Comparison of ENCODE assay signal across 8 cellular contexts in the genomic region with DNA sequence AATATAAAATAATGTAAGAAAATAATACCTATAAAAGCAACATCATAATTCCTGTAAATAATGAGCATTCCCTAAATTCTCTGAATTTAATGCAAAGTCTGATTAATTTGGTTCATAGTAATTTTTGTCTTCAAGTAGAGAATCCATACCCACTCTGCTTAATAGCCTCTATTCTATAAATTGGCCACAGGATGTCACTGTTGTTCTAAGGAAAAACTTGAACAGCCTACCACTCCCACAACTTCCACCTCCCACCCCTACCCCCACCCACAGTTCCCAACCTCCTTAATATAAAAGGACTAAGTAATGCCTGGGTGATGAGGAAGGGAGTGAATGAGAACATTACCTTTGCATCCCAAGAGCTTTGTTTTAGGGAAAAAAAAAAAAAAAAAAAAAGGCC. TPM values are rescaled to one million over a fixed set of nuclear protein-coding genes. Genes with fewer than 3 reads are reported as not detected.
DNase-seq lines count a peak whose midpoint lies in the region; ATAC-seq, FAIRE-seq and TF ChIP-seq lines count a peak whose summit lies in the region.

No MANE protein-coding gene starts in this region.

- H3K9me3 Mint-ChIP-seq in nephron = peaks cover 11% of the 10 kb centered on the region

- DNase-seq in cardiac muscle cell (ENCODE audit: low read depth in 1 of 2, low spot score in 1 of 2) (peak; percentile 52 to 73), right atrium auricular region (ENCODE audit: low spot score) (no peak), NCI-H2227 (lab: John Stamatoyannopoulos, UW; ENCODE audit: unreplicated experiment) (peak; percentile 71), colonic mucosa (no peak), GM12891 (ENCODE audit: insufficient read length, low spot score) (no peak)

- H3K27me3 ChIP-seq in cardiac muscle cell (no peaks in the 10 kb centered on the region), right atrium auricular region (no peaks in the 10 kb centered on the region), colonic mucosa (no peaks in the 10 kb centered on the region)

- H3K4me1 Mint-ChIP-seq in nephron = no peaks in the 10 kb centered on the region

- no peak overlapping the region for H3K9ac ChIP-seq in colonic mucosa (ENCODE audit: low read depth in 2 of 2, low read length in 2 of 2)

- no peaks in the 10 kb centered on the region for H3K9me3 ChIP-seq in cardiac muscle cell (ENCODE audit: low read depth)
- no peaks in the 10 kb centered on the region for H3K9me3 ChIP-seq in right atrium auricular region
- no peaks in the 10 kb centered on the region for H3K9me3 ChIP-seq in colonic mucosa

- TF ChIP-seq CTCF in cardiac muscle cell (IDR thresholded peaks at IDR 0.05; ENCODE audit: low read depth, low read length) (peak; percentile 52), right atrium auricular region (IDR thresholded peaks at IDR 0.05) (peak in 1 of 2 donors; percentile 58), colonic mucosa (IDR thresholded peaks at IDR 0.05) (peak; percentile 32), nephron (IDR thresholded peaks at IDR 0.05; ENCODE audit: unreplicated experiment in 3 of 3) (peak; percentile 35 to 57 (median 54))

- H3K27ac ChIP-seq in cardiac muscle cell (no peak overlapping the region), right atrium auricular region (no peak overlapping the region), colonic mucosa (no peak overlapping the region)

- TF ChIP-seq POLR2A in GM18505 (IDR thresholded peaks at IDR 0.05; ENCODE audit: borderline replicate concordance, extremely low read depth, insufficient read depth, insufficient read length) (no peak), GM12891 (IDR thresholded peaks at IDR 0.05; ENCODE audit: low read depth, low read length) (no peak)

- H3K27ac Mint-ChIP-seq in nephron = no peak overlapping the region

- H3K27me3 Mint-ChIP-seq in nephron (ENCODE audit: low read depth) = no peaks in the 10 kb centered on the region

- no peak overlapping the region for H3K4me3 ChIP-seq in cardiac muscle cell
- no peak overlapping the region for H3K4me3 ChIP-seq in right atrium auricular region
- H3K4me3 ChIP-seq in colonic mucosa = no peak overlapping the region

- H3K36me3 Mint-ChIP-seq in nephron (ENCODE audit: low read depth) = no peaks in the 10 kb centered on the region

- no peak for ATAC-seq in GM18505 (IDR thresholded peaks at IDR 0.05; ENCODE audit: unreplicated experiment)
- no peak for ATAC-seq in HG03354 (IDR thresholded peaks at IDR 0.05; ENCODE audit: poor library complexity, severe bottlenecking, unreplicated experiment)

- intact Hi-C loops in colonic mucosa (cut with DNase I) = no loop called here

- no peak for FAIRE-seq in GM12891 (lab: Jason Lieb, UNC)

- no peak overlapping the region for H3K4me3 Mint-ChIP-seq in nephron

- H3K36me3 ChIP-seq in cardiac muscle cell = no peaks in the 10 kb centered on the region
- no peaks in the 10 kb centered on the region for H3K36me3 ChIP-seq in right atrium auricular region
- no peaks in the 10 kb centered on the region for H3K36me3 ChIP-seq in colonic mucosa

- no peaks in the 10 kb centered on the region for H3K4me1 ChIP-seq in cardiac muscle cell (ENCODE audit: low read depth)
- no peaks in the 10 kb centered on the region for H3K4me1 ChIP-seq in right atrium auricular region
- no peaks in the 10 kb centered on the region for H3K4me1 ChIP-seq in colonic mucosa

TF ChIP-seq in GM12891, 5 proteins besides CTCF, POLR2A, EP300 and RAD21:
- TF ChIP-seq POU2F2 (IDR thresholded peaks at IDR 0.05; ENCODE audit: low read depth, low read length) = no peak
- TF ChIP-seq SPI1 (IDR thresholded peaks at IDR 0.05; ENCODE audit: low read depth, low read length) = no peak
- TF ChIP-seq POLR2AphosphoS5 (IDR thresholded peaks at IDR 0.05; ENCODE audit: low read depth, low read length) = no peak
- no peak for TF ChIP-seq PAX5 (IDR thresholded peaks at IDR 0.05; ENCODE audit: insufficient read depth, low read length, severe bottlenecking)
- TF ChIP-seq TAF1 (IDR thresholded peaks at IDR 0.05; ENCODE audit: low read depth, low read length) = no peak

RNA-seq across cellular contexts. Expression of a gene that starts 27.2 kb away (rescaled TPM):
- 6.9 and 8.4 TPM in 2 replicates for total RNA-seq in cardiac muscle cell
- polyA plus RNA-seq in cardiac muscle cell = 8.9 and 14.0 TPM in 2 replicates
- 1 to 10 TPM; 4.2 to 7.0 TPM for total RNA-seq in right atrium auricular region
- total RNA-seq in colonic mucosa = 1 to 10 TPM; 1.9 to 2.4 TPM
- 1.0 TPM for polyA plus RNA-seq in GM12891 (2012; ENCODE audit: low read depth, missing spikeins)

RNA-seq across cellular contexts. Expression of a gene that starts 57.4 kb away (rescaled TPM):
- total RNA-seq in cardiac muscle cell (33.1 and 56.3 TPM in 2 replicates), right atrium auricular region (100 to 1,000 TPM in 1 of 2 donors, 10 to 100 TPM in 1; 44.0 to 122 TPM), colonic mucosa (under 1 TPM; 0.37 to 0.61 TPM)
- polyA plus RNA-seq in cardiac muscle cell = 12.3 and 14.7 TPM in 2 replicates
- polyA plus RNA-seq in GM12891 (2012; ENCODE audit: low read depth, missing spikeins) = 0.04 TPM

Comparison
In these comparisons a context has a peak if more than half of its experiments do, and no peak if none do; other contexts are left out.
1. DNase-seq: peak in cardiac muscle cell (2 of 2) and NCI-H2227 (single experiment); none in right atrium auricular region (single experiment), colonic mucosa (single experiment) and GM12891 (single experiment).
2. RNA of a gene that starts 57.4 kb away (total RNA-seq): 44.0 to 122 TPM in right atrium auricular region and 33.1 to 56.3 TPM in cardiac muscle cell; 0.37 to 0.61 TPM in colonic mucosa; every median in the first group is over 10 times any median in the second.